Comparison of ENCODE assay signal across 30 cellular contexts in the genomic region with DNA sequence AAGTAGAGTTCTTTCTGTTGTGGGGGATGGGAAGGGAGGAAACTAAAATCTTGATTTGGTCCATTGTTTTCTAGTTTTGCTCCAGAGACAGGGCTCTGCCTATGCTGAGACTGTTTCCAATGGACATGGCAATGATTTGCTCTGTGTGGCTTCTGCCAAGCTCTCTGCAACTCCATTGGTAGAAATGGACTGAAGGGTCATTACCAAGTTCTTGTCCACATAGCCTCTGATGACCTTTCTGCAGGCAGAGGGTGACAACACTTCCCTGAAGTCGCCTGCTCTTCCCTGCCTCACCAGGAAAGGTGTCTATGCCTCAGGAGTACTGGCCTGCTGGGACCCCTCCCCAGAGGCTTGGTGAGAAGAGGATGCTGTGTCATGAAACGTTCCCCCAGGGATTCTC. TPM values are rescaled to one million over a fixed set of nuclear protein-coding genes. Genes with fewer than 3 reads are reported as not detected.
"Had no signal": no experiment of that assay in that cellular context is flagged by ENCODE, and none has a peak within 500 bp of the region (broad histone marks: within the 10 kb centered on the region; RNA-seq: fewer than 3 reads in every experiment).

No MANE protein-coding gene starts in this region.

- H3K27ac ChIP-seq: KMS-11, Peyer's patch, SJSA1 had no signal

- H3K4me1 ChIP-seq: Peyer's patch, SJSA1 had no signal

- H3K4me2 ChIP-seq: KMS-11, SK-N-SH had no signal

- H3K27me3 ChIP-seq: Peyer's patch, SJSA1 had no signal

- H3K36me3 ChIP-seq: Peyer's patch, SJSA1 had no signal

- H3K9me3 ChIP-seq: Peyer's patch, SJSA1, SK-N-SH had no signal

- ATAC-seq: PC-3 had no signal

- H3K9ac ChIP-seq: KMS-11, SK-N-SH had no signal

- DNase-seq: MM.1S, MV-4-11, NCI-H1092, NCI-H1105, NCI-H1417 treated with DMSO at 0.1 percent for 48 hours, NCI-H1436 treated with DMSO at 0.1 percent for 48 hours, NCI-H1694 treated with DMSO at 0.1 percent for 48 hours, NCI-H187 treated with DMSO at 0.1 percent for 48 hours, NCI-H2029, NCI-H2081, NCI-H2171 treated with DMSO at 0.1 percent for 48 hours, NCI-H2227 treated with DMSO at 0.1 percent for 48 hours, NCI-H345, NCI-H446, NCI-H510A treated with DMSO at 0.1 percent for 48 hours, NCI-H524 treated with DMSO at 0.1 percent for 48 hours, NCI-H526 treated with DMSO at 0.1 percent for 48 hours, NCI-H774, PC-3, Peyer's patch, Right ventricle myocardium superior, RPMI8226, SHP77 treated with DMSO at 0.1 percent for 48 hours, SK-N-SH, SW 1271 had no signal

- H3K4me3 ChIP-seq: Peyer's patch, SJSA1 had no signal

RNA-seq across cellular contexts. Expression of gene NOS1, which starts 39.5 kb away (rescaled TPM):
- total RNA-seq: LHCN-M2, MCF 10A, OCI-LY7, SJSA1 had no signal
